11 cellular contexts compared by ENCODE assay signal in the genomic region with DNA sequence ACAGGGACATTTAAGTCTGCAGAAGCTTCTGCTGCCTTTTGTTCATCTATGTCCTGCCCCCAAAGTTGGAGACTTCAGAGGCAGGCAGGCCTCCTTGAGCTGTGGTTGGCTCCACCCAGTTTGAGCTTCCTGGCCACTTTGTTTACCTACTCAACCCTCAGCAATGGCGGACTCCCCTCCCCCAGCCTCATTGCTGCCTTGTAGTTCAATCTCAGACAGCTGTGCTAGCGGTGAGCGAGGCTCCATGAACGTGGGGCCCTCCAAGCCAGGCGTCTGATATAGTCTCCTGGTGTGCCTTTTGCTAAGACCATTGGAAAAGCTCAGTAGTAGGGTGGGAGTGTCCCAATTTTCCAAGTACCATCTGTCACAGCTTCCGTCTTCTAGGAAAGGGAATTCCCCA.
"Had no signal": no experiment of that assay in that cellular context is flagged by ENCODE, and none has a peak within 500 bp of the region (broad histone marks: within the 10 kb centered on the region; RNA-seq: fewer than 3 reads in every experiment).

No MANE protein-coding gene starts in this region.

- H3K4me1 ChIP-seq: HAP-1 had no signal

- H3K9ac ChIP-seq: GM23248 had no signal

- H3K27ac ChIP-seq: GM23248 had no signal

- DNase-seq: GM23248, GOT3, H7, H9, HCEC 1CT, HFFc6 had no signal

- H3K4me3 ChIP-seq: GM23248, GM23338, HAP-1 had no signal

- H3K9me3 ChIP-seq: HAP-1 had no signal

- H3K36me3 ChIP-seq: HAP-1 had no signal

- ATAC-seq: GM23338, HCT116 had no signal

- FAIRE-seq: H1, H54 had no signal
